Comparison of ENCODE assay signal across 11 cellular contexts in the genomic region with DNA sequence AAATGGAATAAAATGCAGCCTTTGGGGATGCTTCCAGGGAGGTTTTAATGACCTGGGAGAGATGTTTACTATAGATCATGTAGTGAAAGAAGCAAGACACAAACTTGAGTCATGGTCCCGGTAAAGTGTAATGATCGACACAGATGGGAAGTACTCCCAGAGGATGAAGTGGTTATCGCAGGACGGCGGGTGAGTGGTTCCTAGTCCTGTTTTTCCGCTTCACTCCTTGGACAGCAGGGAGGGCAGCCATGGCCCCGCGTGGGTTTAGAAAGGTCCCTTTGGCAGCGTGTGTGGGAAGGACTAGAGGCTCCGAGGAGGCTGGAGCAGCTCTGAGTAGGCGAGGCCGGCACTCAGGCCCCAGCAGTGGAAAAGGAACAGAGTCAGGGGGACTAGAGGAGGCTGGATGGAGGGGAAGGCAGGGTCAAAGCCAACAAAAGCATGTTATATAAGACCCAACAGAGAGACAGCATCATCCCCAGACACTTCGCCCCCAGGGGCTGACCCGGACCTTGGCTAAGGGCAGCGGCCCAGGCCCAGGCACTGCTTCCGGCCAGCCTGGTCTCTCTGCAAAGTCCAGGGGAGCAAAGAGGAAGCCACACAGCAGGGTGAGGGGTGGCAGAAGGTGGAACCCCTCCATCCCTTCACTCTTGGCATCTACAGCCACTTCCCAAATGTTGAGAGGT. TPM values are rescaled to one million over a fixed set of nuclear protein-coding genes. Genes with fewer than 3 reads are reported as not detected.
A peak's percentile ranks its signal among the peaks of the same experiment; 100 is the strongest.
DNase-seq lines count a peak whose midpoint lies in the region; ATAC-seq, FAIRE-seq and TF ChIP-seq lines count a peak whose summit lies in the region.
"Had no signal": no experiment of that assay in that cellular context is flagged by ENCODE, and none has a peak within 500 bp of the region (broad histone marks: within the 10 kb centered on the region; RNA-seq: fewer than 3 reads in every experiment).

No MANE protein-coding gene starts in this region.

- no peak overlapping the region for H3K4me3 ChIP-seq in pancreas

- H3K27me3 ChIP-seq in pancreas: no peaks in the 10 kb centered on the region

- ATAC-seq in SK-N-SH treated with all-trans-retinoic acid at 6 μM for 48 hours (peak; percentile 8), pancreas (peak in 1 of 4 donors; percentile 11), GM21515 (IDR thresholded peaks at IDR 0.05; ENCODE audit: unreplicated experiment) (no peak), HG03378 (IDR thresholded peaks at IDR 0.05; ENCODE audit: unreplicated experiment) (no peak), HG02973 (IDR thresholded peaks at IDR 0.05; ENCODE audit: unreplicated experiment) (no peak)

- intact Hi-C loops in pancreas (cut with DNase I): no loop called here

- DNase-seq in Caki2 (ENCODE audit: low read depth) (peak; percentile 54), fibroblast of peridontal ligament (ENCODE audit: extremely low read depth) (peak; percentile 71), pancreas (peak in 1 of 6 donors; percentile 41), NCI-H187 treated with DMSO at 0.1 percent for 48 hours (lab: John Stamatoyannopoulos, UW) (no peak)
- DNase-seq: activated CD4-positive, alpha-beta T cell treated with anti-CD3 and anti-CD28 coated beads, Interleukin-2, amount 10 ng/mL, durations not matched to agents 24 days and 14 days; NCI-H2029 treated with DMSO at 0.1 percent for 48 hours had no signal

- H3K9me3 ChIP-seq in pancreas: no peaks in the 10 kb centered on the region

- TF ChIP-seq CTCF in pancreas (IDR thresholded peaks at IDR 0.05): no peak

- H3K4me1 ChIP-seq in pancreas: peaks cover 13 to 62% (median 54%) of the 10 kb centered on the region in 3 donors

- FAIRE-seq in pancreas (lab: Jason Lieb, UNC): no peak
- FAIRE-seq: G401.6 had no signal

- peak overlapping the region; percentile 42 to 83 (median 66) for H3K27ac ChIP-seq in pancreas

- 35 to 44% methylated on average over 16 of the region's 16 CpGs for WGBS in pancreas, 2 donors

- peaks cover 0 to 6% (median 0%) of the 10 kb centered on the region in 3 donors for H3K36me3 ChIP-seq in pancreas

- in situ Hi-C loops in Caki2 (cut with HindIII; ENCODE audit: low pct_unique_long_range_greater_than_20kb, low sequenced_read_pairs): no loop called here

TF ChIP-seq in SK-N-SH treated with all-trans-retinoic acid at 6 μM for 48 hours, 23 proteins besides CTCF, POLR2A, EP300 and RAD21:
- TF ChIP-seq ZNF70 (CRISPR knock-in tag; IDR thresholded peaks at IDR 0.05): no peak
- no peak for TF ChIP-seq ZFP3 (CRISPR knock-in tag; IDR thresholded peaks at IDR 0.05)
- no peak for TF ChIP-seq ESRRG (CRISPR knock-in tag; IDR thresholded peaks at IDR 0.05)
- TF ChIP-seq PPARA (CRISPR knock-in tag; IDR thresholded peaks at IDR 0.05; ENCODE audit: borderline replicate concordance): no peak

RNA-seq across cellular contexts. Expression of gene STXBP1, which starts 49.1 kb away (rescaled TPM):
- total RNA-seq in Caki2 (2014; rRNA removed; shearing (Covaris generic); ENCODE audit: low replicate concordance): 1.2 and 1.9 TPM in 2 replicates
- 10 to 100 TPM; 14.3 to 33.0 (median 22.0) TPM for total RNA-seq in pancreas
- 10 to 100 TPM; 17.6 to 46.4 TPM for polyA plus RNA-seq in pancreas
